12 cellular contexts compared by ENCODE assay signal in the genomic region with DNA sequence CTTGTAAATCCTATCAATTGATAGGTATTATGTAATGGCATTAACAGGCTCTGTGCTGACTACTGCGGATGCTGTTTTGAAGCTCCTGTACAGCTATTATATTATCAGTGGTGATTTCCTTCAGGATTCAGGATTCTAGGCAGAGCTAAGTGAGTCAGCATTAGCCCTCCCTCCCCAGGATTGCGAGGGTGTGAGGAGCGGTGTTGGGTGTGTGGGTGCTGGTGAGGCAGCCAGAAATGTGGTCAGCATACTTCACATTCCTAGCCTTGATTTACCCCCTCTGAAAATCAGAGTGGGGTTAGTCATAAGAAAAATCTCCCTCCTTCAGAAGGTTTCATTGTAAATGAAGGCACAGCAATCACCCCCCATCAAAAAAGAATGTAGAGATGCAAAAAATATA.
DNase-seq lines count a peak whose midpoint lies in the region; ATAC-seq, FAIRE-seq and TF ChIP-seq lines count a peak whose summit lies in the region.
"Had no signal": no experiment of that assay in that cellular context is flagged by ENCODE, and none has a peak within 500 bp of the region (broad histone marks: within the 10 kb centered on the region; RNA-seq: fewer than 3 reads in every experiment).

No MANE protein-coding gene starts in this region.

- WGBS in H1 (ENCODE audit: extremely low coverage in 1 of 2, insufficient coverage in 1 of 2, insufficient read length in 1 of 2, insufficient replicate concordance in 2 of 2, low coverage in 1 of 2, low lambda C conversion rate in 2 of 2, missing lambda C conversion rate in 1 of 2), 2 experiments = 60% methylated on average over 3 of the region's 3 CpGs; no CpG with 5 or more reads in 1 of the 2 experiments

- H3K18ac ChIP-seq in H1 (ENCODE audit: extremely low read depth, low read length) = peak overlapping the region; percentile 48; the same call in 1 of the 2 replicates

- DNase-seq in AG10803 (ENCODE audit: low read depth) (peak; percentile 91), LHCN-M2 (ENCODE audit: low read depth) (peak; percentile 74), H1 (ENCODE audit: low read depth in 1 of 2, low spot score in 2 of 2) (peak in 1 of 2 experiments; percentile 50), lower lobe of right lung (no peak), Right ventricle myocardium superior (no peak)
- DNase-seq in activated naive CD8-positive, alpha-beta T cell treated with anti-CD3 and anti-CD28 coated beads, Interleukin-2, amount 50 U/mL, for 24 hours = no peak
- DNase-seq in naive thymus-derived CD8-positive, alpha-beta T cell = no peak
- no peak for DNase-seq in stimulated activated CD4-positive, alpha-beta T cell treated with anti-CD3 and anti-CD28 coated beads, Interleukin-2, amount 100 ng/mL, for 48 hours
- DNase-seq: central memory CD4-positive, alpha-beta T cell; ovary had no signal

- H3K79me2 ChIP-seq in H1 (ENCODE audit: control insufficient read depth in 1 of 2, insufficient read depth in 2 of 2, low read length in 2 of 2) = no peaks in the 10 kb centered on the region

- H2BK120ac ChIP-seq in H1 (replicated peaks; ENCODE audit: low read depth, low read length) = no peak overlapping the region

- H3K9me3 Mint-ChIP-seq in activated naive CD8-positive, alpha-beta T cell treated with anti-CD3 and anti-CD28 coated beads, Interleukin-2, amount 50 U/mL, for 24 hours = peaks cover 12% of the 10 kb centered on the region
- peaks cover 0 to 17% (median 9%) of the 10 kb centered on the region in 9 donors for H3K9me3 Mint-ChIP-seq in naive thymus-derived CD8-positive, alpha-beta T cell

- H4K5ac ChIP-seq in H1 (ENCODE audit: insufficient read length, low read depth, low read length) = peak overlapping the region; percentile 44

- no peak overlapping the region for H2BK20ac ChIP-seq in H1 (ENCODE audit: low read length)

- no peak overlapping the region for H2AK5ac ChIP-seq in H1 (ENCODE audit: low read depth, low read length)

- H2BK15ac ChIP-seq in H1 (ENCODE audit: low read length) = no peak overlapping the region

- H3K14ac ChIP-seq in H1 (ENCODE audit: insufficient read length) = no peak overlapping the region

- no peak for TF ChIP-seq EP300 in H1 (IDR thresholded peaks at IDR 0.05; ENCODE audit: borderline replicate concordance in 1 of 2, low read depth in 2 of 2, low read length in 2 of 2)

- H3K79me1 ChIP-seq in H1 (ENCODE audit: low read depth, low read length) = no peaks in the 10 kb centered on the region

- peak; percentile 82 to 87 for ATAC-seq in lower lobe of right lung
- ATAC-seq in activated naive CD8-positive, alpha-beta T cell treated with anti-CD3 and anti-CD28 coated beads, Interleukin-2, amount 50 U/mL, for 24 hours = no peak
- ATAC-seq in naive thymus-derived CD8-positive, alpha-beta T cell = no peak
- no peak for ATAC-seq in Right ventricle myocardium superior (ENCODE audit: poor library complexity)

- H3K4me3 ChIP-seq in AG10803 (ENCODE audit: low read length) (no peak overlapping the region), H1 (ENCODE audit: extremely low read depth in 1 of 4, insufficient read depth in 2 of 4, low read depth in 3 of 4, low read length in 4 of 4) (no peak overlapping the region), lower lobe of right lung (no peak overlapping the region)
- H3K4me3 ChIP-seq: ovary had no signal

- TF ChIP-seq CTCF in AG10803 (conservative IDR thresholded peaks at IDR 0.05; ENCODE audit: low read length) (no peak), H1 (IDR thresholded peaks at IDR 0.05; ENCODE audit: control extremely low read depth in 1 of 3, insufficient read depth in 1 of 3, low read depth in 1 of 3, low read length in 3 of 3) (no peak), lower lobe of right lung (IDR thresholded peaks at IDR 0.05) (no peak)

- peak overlapping the region; percentile 45; the same call in 1 of the 2 replicates for H2BK5ac ChIP-seq in H1 (ENCODE audit: low read depth, low read length)

- H3K27me3 Mint-ChIP-seq in activated naive CD8-positive, alpha-beta T cell treated with anti-CD3 and anti-CD28 coated beads, Interleukin-2, amount 50 U/mL, for 24 hours = peaks cover 2% of the 10 kb centered on the region
- peaks cover 0 to 14% (median 1%) of the 10 kb centered on the region in 5 donors for H3K27me3 Mint-ChIP-seq in naive thymus-derived CD8-positive, alpha-beta T cell

- H3K56ac ChIP-seq in H1 (replicated peaks; ENCODE audit: insufficient read length, low read depth, low read length) = no peak overlapping the region

- peak overlapping the region; percentile 88; the same call in 1 of the 2 replicates for H2BK12ac ChIP-seq in H1 (ENCODE audit: low read depth, low read length)

- H3K9ac ChIP-seq in H1 (replicated peaks in 1 of 4; ENCODE audit: extremely low read depth in 1 of 4, low read depth in 3 of 4, low read length in 3 of 4) = no peak overlapping the region

- H3K27ac Mint-ChIP-seq in activated naive CD8-positive, alpha-beta T cell treated with anti-CD3 and anti-CD28 coated beads, Interleukin-2, amount 50 U/mL, for 24 hours = no peak overlapping the region
- no peak overlapping the region for H3K27ac Mint-ChIP-seq in naive thymus-derived CD8-positive, alpha-beta T cell
- H3K27ac Mint-ChIP-seq: CD14-positive monocyte had no signal

- H3K23ac ChIP-seq in H1 (ENCODE audit: insufficient read length) = no peak overlapping the region

- H3K9me3 ChIP-seq in H1 (ENCODE audit: insufficient read depth in 2 of 2, low read depth in 1 of 2, low read length in 1 of 2) (no peaks in the 10 kb centered on the region), lower lobe of right lung (no peaks in the 10 kb centered on the region)
- H3K9me3 ChIP-seq: ovary had no signal

- no peak overlapping the region for H3K4ac ChIP-seq in H1 (replicated peaks; ENCODE audit: insufficient read length, low read depth, low read length)

- no peaks in the 10 kb centered on the region for H3K36me3 Mint-ChIP-seq in activated naive CD8-positive, alpha-beta T cell treated with anti-CD3 and anti-CD28 coated beads, Interleukin-2, amount 50 U/mL, for 24 hours (ENCODE audit: low read depth)
- H3K36me3 Mint-ChIP-seq in naive thymus-derived CD8-positive, alpha-beta T cell = no peaks in the 10 kb centered on the region
- H3K36me3 Mint-ChIP-seq: CD14-positive monocyte had no signal

- intact Hi-C loops in lower lobe of right lung (cut with DNase I) = no loop called here
- intact Hi-C loops in Right ventricle myocardium superior (cut with DNase I) = no loop called here

- no peaks in the 10 kb centered on the region; a peak in 1 of 7 replicates for H3K27me3 ChIP-seq in H1 (replicated peaks in 1 of 4; ENCODE audit: control insufficient read depth in 3 of 4, extremely low read depth in 1 of 4, insufficient read depth in 3 of 4, low read length in 3 of 4)
- no peaks in the 10 kb centered on the region for H3K27me3 ChIP-seq in lower lobe of right lung (ENCODE audit: low read depth)
- H3K27me3 ChIP-seq: ovary had no signal

- POLR2A ChIA-PET in H1 (lab: Charles Lee; ENCODE audit: partially characterized antibody) = no interaction called here
- POLR2A ChIA-PET in naive thymus-derived CD8-positive, alpha-beta T cell (lab: Charles Lee) = no interaction called here

- no peak for TF ChIP-seq POLR2A in H1 (IDR thresholded peaks at IDR 0.05; ENCODE audit: control extremely low read depth in 1 of 2, low read depth in 2 of 2, low read length in 2 of 2)

- no peak overlapping the region for H3K4me3 Mint-ChIP-seq in activated naive CD8-positive, alpha-beta T cell treated with anti-CD3 and anti-CD28 coated beads, Interleukin-2, amount 50 U/mL, for 24 hours
- no peak overlapping the region for H3K4me3 Mint-ChIP-seq in naive thymus-derived CD8-positive, alpha-beta T cell
- H3K4me3 Mint-ChIP-seq: CD14-positive monocyte had no signal

- H4K8ac ChIP-seq in H1 (ENCODE audit: extremely low read depth, insufficient read depth, low read length) = no peak overlapping the region

- H3K4me1 ChIP-seq in H1 (replicated peaks in 1 of 4; ENCODE audit: control insufficient read depth in 3 of 4, insufficient read depth in 4 of 4, low read length in 3 of 4) (peaks cover 2 to 12% (median 6%) of the 10 kb centered on the region in 4 experiments; a peak in 6 of 7 replicates), lower lobe of right lung (peaks cover 5% of the 10 kb centered on the region)

- no peaks in the 10 kb centered on the region for H3K4me1 Mint-ChIP-seq in activated naive CD8-positive, alpha-beta T cell treated with anti-CD3 and anti-CD28 coated beads, Interleukin-2, amount 50 U/mL, for 24 hours
- H3K4me1 Mint-ChIP-seq in naive thymus-derived CD8-positive, alpha-beta T cell = no peaks in the 10 kb centered on the region
- H3K4me1 Mint-ChIP-seq: CD14-positive monocyte had no signal

- no peak overlapping the region; a peak in 1 of 4 replicates for H3K4me2 ChIP-seq in H1 (ENCODE audit: insufficient read depth in 1 of 2, low read depth in 2 of 2, low read length in 2 of 2)

- no peaks in the 10 kb centered on the region for H3K23me2 ChIP-seq in H1 (ENCODE audit: low read depth, low read length)

- H3K27ac ChIP-seq in H1 (ENCODE audit: low read depth, low read length) (no peak overlapping the region), lower lobe of right lung (no peak overlapping the region)
- H3K27ac ChIP-seq: ovary had no signal

- no peak for TF ChIP-seq RAD21 in H1 (IDR thresholded peaks at IDR 0.05 in 1 of 2, conservative IDR thresholded peaks at IDR 0.05 in 1 of 2; ENCODE audit: low read depth in 2 of 2, low read length in 2 of 2)

- no peak overlapping the region for H4K91ac ChIP-seq in H1 (replicated peaks; ENCODE audit: insufficient read length, low read length)

- H2AFZ ChIP-seq in H1 (ENCODE audit: low read length) = peak overlapping the region; percentile 18; the same call in 1 of the 2 replicates

- H3K36me3 ChIP-seq in H1 (ENCODE audit: control insufficient read depth in 2 of 4, insufficient read depth in 4 of 4, low read length in 3 of 4) = no peaks in the 10 kb centered on the region
- no peaks in the 10 kb centered on the region for H3K36me3 ChIP-seq in lower lobe of right lung
- H3K36me3 ChIP-seq: ovary had no signal

- H4K20me1 ChIP-seq in H1 (replicated peaks in 1 of 2; ENCODE audit: control insufficient read depth in 1 of 2, insufficient read depth in 2 of 2, low read length in 2 of 2) = no peaks in the 10 kb centered on the region

- FAIRE-seq in H1 (lab: Jason Lieb, UNC) = peak; percentile 19
- FAIRE-seq: GM12891 had no signal

- CTCF ChIA-PET in H1 (lab: Charles Lee; ENCODE audit: partially characterized antibody) = interaction anchor here (0.5 kb wide), 1 partner anchor 308 kb away, joined by 3 read pairs; no protein-coding TSS in a partner anchor

TF ChIP-seq in H1, 55 proteins besides CTCF, POLR2A, EP300 and RAD21:
- TF ChIP-seq TCF12 (IDR thresholded peaks at IDR 0.05; ENCODE audit: low read depth, low read length) = no peak
- peak; percentile 52; the same call in 1 of the 2 replicates for TF ChIP-seq SP1 (IDR thresholded peaks at IDR 0.05; ENCODE audit: low read depth, low read length)
- TF ChIP-seq CHD1 (IDR thresholded peaks at IDR 0.05; ENCODE audit: low read depth, low read length) = no peak
- TF ChIP-seq TEAD4 (IDR thresholded peaks at IDR 0.05; ENCODE audit: low read depth, low read length) = peak; percentile 95
- TF ChIP-seq MAFK (IDR thresholded peaks at IDR 0.05; ENCODE audit: low read depth, low read length) = peak; percentile 32; the same call in 1 of the 2 replicates
- 0 out of 2 replicates have a peak, but pooled peaks have one; percentile 17 for TF ChIP-seq JUND (IDR thresholded peaks at IDR 0.05; ENCODE audit: low read length)

Comparison
In these comparisons a context has a peak if more than half of its experiments do, and no peak if none do; other contexts are left out.
1. DNase-seq: peak in AG10803 (single experiment) and LHCN-M2 (single experiment); none in lower lobe of right lung (single experiment), activated naive CD8-positive, alpha-beta T cell treated with anti-CD3 and anti-CD28 coated beads, Interleukin-2, amount 50 U/mL, for 24 hours (single experiment), naive thymus-derived CD8-positive, alpha-beta T cell (0 of 10), Right ventricle myocardium superior (single experiment) and stimulated activated CD4-positive, alpha-beta T cell treated with anti-CD3 and anti-CD28 coated beads, Interleukin-2, amount 100 ng/mL, for 48 hours (0 of 2).
2. ATAC-seq: peak in lower lobe of right lung (2 of 2); none in activated naive CD8-positive, alpha-beta T cell treated with anti-CD3 and anti-CD28 coated beads, Interleukin-2, amount 50 U/mL, for 24 hours (single experiment), naive thymus-derived CD8-positive, alpha-beta T cell (0 of 2) and Right ventricle myocardium superior (single experiment).